19 cellular contexts compared by ENCODE assay signal in genomic region chr9:111050819-111051218, GRCh38.
"Had no signal": no experiment of that assay in that cellular context is flagged by ENCODE, and none has a peak within 500 bp of the region (broad histone marks: within the 10 kb centered on the region; RNA-seq: fewer than 3 reads in every experiment).

No MANE protein-coding gene starts in this region.

- H3K4me3 ChIP-seq: left lung, pancreas, stomach, testis, upper lobe of left lung had no signal

- ATAC-seq: left lung, pancreas had no signal

- H3K9me3 ChIP-seq: left lung, pancreas, testis, upper lobe of left lung had no signal

- H3K27ac Mint-ChIP-seq: dendritic cell treated with granulocyte-macrophage colony-stimulating factor and Interleukin-4, amounts not matched to agents 40 ng/mL and 50 ng/mL, for 4 days; naive B cell had no signal

- H3K9me3 Mint-ChIP-seq: dendritic cell treated with granulocyte-macrophage colony-stimulating factor and Interleukin-4, amounts not matched to agents 40 ng/mL and 50 ng/mL, for 4 days had no signal

- H3K36me3 Mint-ChIP-seq: naive B cell had no signal

- H3K27ac ChIP-seq: brain microvascular endothelial cell, left lung, pancreas, stomach, testis, upper lobe of left lung had no signal

- H3K27me3 ChIP-seq: brain microvascular endothelial cell, left lung, pancreas, stomach, testis, upper lobe of left lung had no signal

- H3K4me1 Mint-ChIP-seq: naive B cell had no signal

- DNase-seq: activated CD4-positive, alpha-beta T cell treated with anti-CD3 and anti-CD28 coated beads for 1 hour; activated CD4-positive, alpha-beta T cell treated with anti-CD3 and anti-CD28 coated beads, Interleukin-2, amount 50 U/mL, for 4 hours; activated effector memory CD4-positive, alpha-beta T cell treated with Interleukin-2 at 50 U/mL for 16 hours; activated naive CD4-positive, alpha-beta T cell treated with anti-CD3 and anti-CD28 coated beads, Interleukin-2, amount 50 U/mL, for 16 hours; amniotic stem cell; brain microvascular endothelial cell; effector memory CD4-positive, alpha-beta T cell; islet precursor cell; left lung; naive B cell; pancreas; stimulated activated CD4-positive, alpha-beta T cell treated with anti-CD3 and anti-CD28 coated beads, Interleukin-12 subunit alpha, Interleukin-12 subunit beta, amount 100 ng/mL, for 4 hours; stimulated activated CD4-positive, alpha-beta T cell treated with anti-CD3 and anti-CD28 coated beads, Interleukin-2, amount 100 ng/mL, for 24 hours; stomach; T-helper 1 cell; T1000; testis; upper lobe of left lung had no signal

- H3K4me3 Mint-ChIP-seq: dendritic cell treated with granulocyte-macrophage colony-stimulating factor and Interleukin-4, amounts not matched to agents 40 ng/mL and 50 ng/mL, for 4 days; naive B cell had no signal

- H3K36me3 ChIP-seq: brain microvascular endothelial cell, left lung, pancreas, stomach, upper lobe of left lung had no signal

- H3K4me1 ChIP-seq: left lung, pancreas, stomach, testis, upper lobe of left lung had no signal
